In genomic region chr20:57287007-57287810, GRCh38 we compare ENCODE assay signal across 27 cellular contexts. TPM values are rescaled to one million over a fixed set of nuclear protein-coding genes. Genes with fewer than 3 reads are reported as not detected.
DNase-seq lines count a peak whose midpoint lies in the region; ATAC-seq, FAIRE-seq and TF ChIP-seq lines count a peak whose summit lies in the region.
"Had no signal": no experiment of that assay in that cellular context is flagged by ENCODE, and none has a peak within 500 bp of the region (broad histone marks: within the 10 kb centered on the region; RNA-seq: fewer than 3 reads in every experiment).

No MANE protein-coding gene starts in this region.

- no peaks in the 10 kb centered on the region for H3K36me3 ChIP-seq in hepatocyte (replicated peaks; ENCODE audit: insufficient read depth, low read depth)
- H3K36me3 ChIP-seq: ovary had no signal

- H3K4me1 Mint-ChIP-seq in chondrocyte (ENCODE audit: low read depth), result peaks cover 11% of the 10 kb centered on the region
- H3K4me1 Mint-ChIP-seq: memory B cell had no signal

- peak; percentile 58 for FAIRE-seq in HTR-8/SVneo (lab: Jason Lieb, UNC)
- FAIRE-seq: bronchial epithelial cell had no signal

- no peaks in the 10 kb centered on the region for H3K9me2 ChIP-seq in hepatocyte (replicated peaks; ENCODE audit: insufficient read depth)

- H3K4me3 ChIP-seq in hepatocyte, result no peak overlapping the region
- H3K4me3 ChIP-seq: ovary had no signal

- ATAC-seq in omental fat pad (ENCODE audit: low FRiP score), result peak; percentile 1
- no peak for ATAC-seq in GM21737 (IDR thresholded peaks at IDR 0.05; ENCODE audit: unreplicated experiment)
- ATAC-seq: activated T-cell treated with anti-CD3 and anti-CD28 coated beads, Interleukin-2, amount 50 U/mL, for 72 hours; CD8-positive, alpha-beta T cell; stimulated activated naive CD8-positive, alpha-beta T cell treated with anti-CD3 and anti-CD28 coated beads, Interleukin-15, Interleukin-2, amounts not matched to agents 100 U/mL and 50 U/mL, for 24 hours; T-helper 17 cell had no signal

- H4K20me1 ChIP-seq in hepatocyte (ENCODE audit: insufficient read depth, poor library complexity, severe bottlenecking), result no peaks in the 10 kb centered on the region

- peaks cover 26% of the 10 kb centered on the region for H3K4me1 ChIP-seq in hepatocyte (ENCODE audit: insufficient read depth)

- no peaks in the 10 kb centered on the region for H3K9me3 Mint-ChIP-seq in chondrocyte (ENCODE audit: low read depth)
- H3K9me3 Mint-ChIP-seq: activated naive CD4-positive, alpha-beta T cell treated with anti-CD3 and anti-CD28 coated beads for 36 hours; activated T-cell treated with anti-CD3 and anti-CD28 coated beads, Interleukin-2, amount 50 U/mL, for 72 hours; CD8-positive, alpha-beta T cell; memory B cell had no signal

- peak; percentile 33 for DNase-seq in AG20443 (ENCODE audit: low spot score)
- DNase-seq in HTR-8/SVneo (ENCODE audit: insufficient read length, low spot score), result no peak
- peak; percentile 36 for DNase-seq in hepatocyte (ENCODE audit: low spot score)
- no peak for DNase-seq in omental fat pad (ENCODE audit: low spot score)
- DNase-seq in chondrocyte (ENCODE audit: low spot score), result no peak
- no peak for DNase-seq in GM10266 (ENCODE audit: extremely low spot score)
- no peak for DNase-seq in HuH-7.5 (ENCODE audit: low spot score)
- DNase-seq: activated CD4-positive, alpha-beta T cell treated with anti-CD3 and anti-CD28 coated beads for 48 hours; activated naive CD4-positive, alpha-beta T cell treated with anti-CD3 and anti-CD28 coated beads for 36 hours; activated T-cell treated with anti-CD3 and anti-CD28 coated beads, Interleukin-2, amount 50 U/mL, for 72 hours; AML-193; CD8-positive, alpha-beta T cell; H7; NCI-H187; NCI-H69; ovary; stimulated activated naive CD8-positive, alpha-beta T cell treated with anti-CD3 and anti-CD28 coated beads, Interleukin-15, Interleukin-2, amounts not matched to agents 100 U/mL and 50 U/mL, for 24 hours; T-helper 17 cell had no signal

- H3K27ac ChIP-seq in hepatocyte, result no peak overlapping the region
- H3K27ac ChIP-seq: ovary, RWPE1 had no signal

- H3K9me3 ChIP-seq in hepatocyte (ENCODE audit: low read depth), result no peaks in the 10 kb centered on the region
- H3K9me3 ChIP-seq: ovary had no signal

- no peaks in the 10 kb centered on the region for H3K79me2 ChIP-seq in hepatocyte

- no peak overlapping the region for H2AFZ ChIP-seq in hepatocyte

- TF ChIP-seq CTCF in hepatocyte (IDR thresholded peaks at IDR 0.05; ENCODE audit: poor library complexity) (no peak), omental fat pad (IDR thresholded peaks at IDR 0.05) (no peak), chondrocyte (IDR thresholded peaks at IDR 0.05) (no peak), GM10266 (IDR thresholded peaks at IDR 0.05; ENCODE audit: control insufficient read depth, insufficient read depth, low read depth, missing control alignments) (no peak)

- no peak overlapping the region for H3K27ac Mint-ChIP-seq in chondrocyte (ENCODE audit: unreplicated experiment)
- H3K27ac Mint-ChIP-seq: activated naive CD4-positive, alpha-beta T cell treated with anti-CD3 and anti-CD28 coated beads for 36 hours; activated T-cell treated with anti-CD3 and anti-CD28 coated beads, Interleukin-2, amount 50 U/mL, for 72 hours; CD8-positive, alpha-beta T cell; memory B cell; T-helper 17 cell had no signal

- peak overlapping the region; percentile 43 for H3K4me2 ChIP-seq in hepatocyte

- peaks cover 72% of the 10 kb centered on the region for H3K27me3 Mint-ChIP-seq in chondrocyte (ENCODE audit: low read depth)

- H3K4me3 Mint-ChIP-seq in chondrocyte (ENCODE audit: unreplicated experiment), result no peak overlapping the region
- H3K4me3 Mint-ChIP-seq: activated naive CD4-positive, alpha-beta T cell treated with anti-CD3 and anti-CD28 coated beads for 36 hours; activated T-cell treated with anti-CD3 and anti-CD28 coated beads, Interleukin-2, amount 50 U/mL, for 72 hours; CD8-positive, alpha-beta T cell; memory B cell; T-helper 17 cell had no signal

- no peaks in the 10 kb centered on the region for H3K36me3 Mint-ChIP-seq in chondrocyte (ENCODE audit: low read depth)
- H3K36me3 Mint-ChIP-seq: CD8-positive, alpha-beta T cell; memory B cell had no signal

- H3K27me3 ChIP-seq in hepatocyte, result no peaks in the 10 kb centered on the region
- H3K27me3 ChIP-seq: ovary had no signal

- WGBS in hepatocyte (ENCODE audit: low lambda C conversion rate, missing lambda C conversion rate), result 46% methylated on average over 14 of the region's 14 CpGs

RNA-seq across cellular contexts. Expression of gene BMP7, which starts 20.8 kb away (rescaled TPM):
- total RNA-seq in hepatocyte (12.8 and 14.8 TPM in 2 replicates), omental fat pad (1 to 10 TPM in 3 of 4 donors, under 1 TPM in 1; 0.79 to 5.1 (median 1.7) TPM), chondrocyte (not detected in 3 replicates)
- polyA plus RNA-seq in hepatocyte, result 9.1 and 11.4 TPM in 2 replicates
- total RNA-seq: activated CD8-positive, alpha-beta memory T cell treated with anti-CD3 and anti-CD28 coated beads for 36 hours; activated naive CD4-positive, alpha-beta T cell treated with anti-CD3 and anti-CD28 coated beads for 36 hours; bronchial epithelial cell; CD8-positive, alpha-beta T cell; LHCN-M2; T-helper 17 cell had no signal

RNA-seq across cellular contexts. Expression of gene SPO11, which starts 42.4 kb away (rescaled TPM):
- not detected in 2 replicates for total RNA-seq in hepatocyte
- not detected in 2 replicates for polyA plus RNA-seq in hepatocyte
- not detected for total RNA-seq in omental fat pad
- total RNA-seq in chondrocyte, result not detected in 3 replicates
- total RNA-seq: A172; activated CD8-positive, alpha-beta memory T cell treated with anti-CD3 and anti-CD28 coated beads for 36 hours; activated naive CD4-positive, alpha-beta T cell treated with anti-CD3 and anti-CD28 coated beads for 36 hours; activated T-cell treated with anti-CD3 and anti-CD28 coated beads, Interleukin-2, amount 50 U/mL, for 72 hours; bronchial epithelial cell; CD8-positive, alpha-beta T cell; H7; LHCN-M2; ovary; sciatic nerve; T-helper 17 cell had no signal
- polyA plus RNA-seq: ovary, thymus had no signal

Comparison
In these comparisons a context has a peak if more than half of its experiments do, and no peak if none do; other contexts are left out.
1. DNase-seq: peak in AG20443 (single experiment) and hepatocyte (single experiment); none in HTR-8/SVneo (single experiment), omental fat pad (single experiment), chondrocyte (single experiment), GM10266 (single experiment) and HuH-7.5 (single experiment).